In the genomic region with DNA sequence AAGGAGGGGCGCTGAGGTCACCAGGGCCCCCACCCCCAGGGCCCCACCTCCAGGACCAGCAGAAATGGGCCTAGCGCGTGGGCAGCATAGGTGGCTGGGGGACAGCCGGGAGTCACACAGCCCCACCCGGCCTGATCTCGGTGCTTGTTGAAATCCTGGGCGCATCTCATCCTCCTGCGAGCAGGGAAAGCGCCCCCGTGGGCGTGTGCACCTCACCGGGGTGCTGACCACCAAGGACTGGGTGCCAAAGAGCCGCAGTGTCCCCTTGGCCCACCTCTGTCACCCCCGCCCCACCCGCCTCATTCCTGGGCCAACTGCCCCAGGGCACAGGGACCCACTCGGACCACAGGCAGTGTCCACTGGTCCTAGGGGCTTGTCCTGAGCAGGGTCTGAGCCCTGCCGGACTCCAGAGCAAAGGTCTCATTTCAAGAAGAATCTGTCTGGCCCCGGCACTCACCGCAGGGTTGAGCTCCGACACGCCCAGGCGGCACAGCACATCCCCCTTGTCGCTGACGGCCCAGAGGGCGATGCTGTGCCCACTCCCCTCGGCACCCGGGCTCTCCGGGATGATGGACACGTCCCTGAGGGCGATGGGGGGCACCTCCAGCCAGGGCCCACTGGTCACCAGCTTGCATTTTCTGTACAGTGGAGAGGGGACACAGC, we compare ENCODE assay signal across 26 cellular contexts. TPM values are rescaled to one million over a fixed set of nuclear protein-coding genes. Genes with fewer than 3 reads are reported as not detected.
"Had no signal": no experiment of that assay in that cellular context is flagged by ENCODE, and none has a peak within 500 bp of the region (broad histone marks: within the 10 kb centered on the region; RNA-seq: fewer than 3 reads in every experiment).

No MANE protein-coding gene starts in this region.

- H3K27ac Mint-ChIP-seq: activated CD4-positive, alpha-beta memory T cell treated with anti-CD3 and anti-CD28 coated beads, Interleukin-2, amount 10 ng/mL, durations not matched to agents 7 days and 5 days; activated T-helper 17 cell treated with anti-CD3 and anti-CD28 coated beads, Interleukin-2, amount 50 U/mL, for 72 hours; immature natural killer cell; mesothelial cell of epicardium; stimulated activated memory B cell treated with anti-CD40 and anti-IgM and Interleukin-4, amounts not matched to agents 10 μg/mL and 1 μg/mL and 100 μg/mL, for 72 hours had no signal

- H3K27ac ChIP-seq: brain microvascular endothelial cell, gastrocnemius medialis, SK-N-MC, thyroid gland had no signal

- H3K27me3 ChIP-seq: brain microvascular endothelial cell, gastrocnemius medialis, thyroid gland had no signal

- H3K4me3 ChIP-seq: gastrocnemius medialis, lung, SK-N-MC, smooth muscle cell, thyroid gland had no signal

- DNase-seq: activated CD4-positive, alpha-beta memory T cell treated with anti-CD3 and anti-CD28 coated beads, Interleukin-2, amount 10 ng/mL, durations not matched to agents 7 days and 5 days; activated CD4-positive, alpha-beta T cell treated with anti-CD3 and anti-CD28 coated beads for 48 hours; activated CD4-positive, CD25-positive, alpha-beta regulatory T cell; activated naive CD4-positive, alpha-beta T cell; activated T-cell treated with anti-CD3 and anti-CD28 coated beads, Interleukin-2, amount 50 U/mL, for 1 hour; brain microvascular endothelial cell; cerebellar nuclear complex; cortex of kidney; effector CD4-positive, alpha-beta T cell; gastrocnemius medialis; head of caudate nucleus; immature natural killer cell; stimulated activated CD4-positive, alpha-beta T cell treated with anti-CD3 and anti-CD28 coated beads, Interleukin-4, amount 100 ng/mL, for 4 hours; T-cell; thyroid gland had no signal

- H3K4me1 ChIP-seq: gastrocnemius medialis, thyroid gland had no signal

- H3K27me3 Mint-ChIP-seq: activated CD4-positive, alpha-beta memory T cell treated with anti-CD3 and anti-CD28 coated beads, Interleukin-2, amount 10 ng/mL, durations not matched to agents 7 days and 5 days; activated T-helper 17 cell treated with anti-CD3 and anti-CD28 coated beads, Interleukin-2, amount 50 U/mL, for 72 hours; stimulated activated memory B cell treated with anti-CD40 and anti-IgM and Interleukin-4, amounts not matched to agents 10 μg/mL and 1 μg/mL and 100 μg/mL, for 72 hours; T-cell had no signal

- H3K36me3 ChIP-seq: brain microvascular endothelial cell had no signal

- H3K4me3 Mint-ChIP-seq: activated CD4-positive, alpha-beta memory T cell treated with anti-CD3 and anti-CD28 coated beads, Interleukin-2, amount 10 ng/mL, durations not matched to agents 7 days and 5 days; activated T-helper 17 cell treated with anti-CD3 and anti-CD28 coated beads, Interleukin-2, amount 50 U/mL, for 72 hours; immature natural killer cell; mesothelial cell of epicardium; stimulated activated memory B cell treated with anti-CD40 and anti-IgM and Interleukin-4, amounts not matched to agents 10 μg/mL and 1 μg/mL and 100 μg/mL, for 72 hours; T-cell had no signal

- H3K9me3 ChIP-seq: gastrocnemius medialis, thyroid gland had no signal

- ATAC-seq: activated T-helper 17 cell treated with anti-CD3 and anti-CD28 coated beads, Interleukin-2, amount 50 U/mL, for 72 hours; esophagus mucosa; gastrocnemius medialis; sciatic nerve; T-cell had no signal

- H3K9me3 Mint-ChIP-seq: activated CD4-positive, alpha-beta memory T cell treated with anti-CD3 and anti-CD28 coated beads, Interleukin-2, amount 10 ng/mL, durations not matched to agents 7 days and 5 days; activated T-helper 17 cell treated with anti-CD3 and anti-CD28 coated beads, Interleukin-2, amount 50 U/mL, for 72 hours; immature natural killer cell; stimulated activated memory B cell treated with anti-CD40 and anti-IgM and Interleukin-4, amounts not matched to agents 10 μg/mL and 1 μg/mL and 100 μg/mL, for 72 hours; T-cell had no signal

RNA-seq across cellular contexts. Expression of a gene that starts 11.4 kb away (rescaled TPM):
- total RNA-seq: activated T-helper 17 cell treated with anti-CD3 and anti-CD28 coated beads, Interleukin-2, amount 50 U/mL, for 72 hours; mesothelial cell of epicardium; sciatic nerve; subcutaneous adipose tissue; urinary bladder had no signal
- polyA plus RNA-seq: immature natural killer cell, neural cell, urinary bladder had no signal
